In genomic region chr6:83443516-83443915, GRCh38 we compare ENCODE assay signal across 1 cellular context.
TF ChIP-seq lines count a peak whose summit lies in the region.

No MANE protein-coding gene starts in this region.

TF ChIP-seq in H1, 55 proteins besides CTCF, POLR2A, EP300 and RAD21:
- TF ChIP-seq TEAD4 (IDR thresholded peaks at IDR 0.05; ENCODE audit: low read depth, low read length) (peak; percentile 86), NRF1 (IDR thresholded peaks at IDR 0.05; ENCODE audit: low read depth, low read length) (no peak)
TF ChIP-seq in H1: peak in this region for 1.
